7 cellular contexts compared by ENCODE assay signal in the genomic region with DNA sequence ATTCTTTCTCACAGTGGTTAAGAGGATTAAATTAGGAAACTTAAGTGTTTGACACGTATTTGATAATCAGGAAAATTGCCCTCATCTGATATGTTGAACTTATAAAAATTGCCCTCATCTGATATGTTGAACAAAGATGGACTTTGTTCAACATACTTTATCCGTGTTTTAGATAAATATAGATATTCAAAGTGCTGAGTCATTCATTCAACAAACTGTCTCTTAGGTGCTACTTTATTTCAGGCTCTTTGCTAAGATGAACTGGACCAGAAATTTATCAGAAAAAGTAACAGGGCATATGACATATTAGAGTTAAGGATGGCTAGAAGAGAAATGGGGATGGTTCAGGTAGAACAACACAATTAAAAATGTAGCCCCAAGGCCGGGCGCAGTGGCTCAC.
"Had no signal": no experiment of that assay in that cellular context is flagged by ENCODE, and none has a peak within 500 bp of the region (broad histone marks: within the 10 kb centered on the region; RNA-seq: fewer than 3 reads in every experiment).

No MANE protein-coding gene starts in this region.

- H2AFZ ChIP-seq: GM23338 had no signal

- ATAC-seq: GM23338 had no signal

- DNase-seq: H9, HCEC 1CT, KG1 had no signal

- FAIRE-seq: H1, H54, HTR-8/SVneo had no signal

- H3K4me3 ChIP-seq: GM23338 had no signal

- H3K4me2 ChIP-seq: GM23338 had no signal
